ENCODE assay signal across 8 cellular contexts in the genomic region with DNA sequence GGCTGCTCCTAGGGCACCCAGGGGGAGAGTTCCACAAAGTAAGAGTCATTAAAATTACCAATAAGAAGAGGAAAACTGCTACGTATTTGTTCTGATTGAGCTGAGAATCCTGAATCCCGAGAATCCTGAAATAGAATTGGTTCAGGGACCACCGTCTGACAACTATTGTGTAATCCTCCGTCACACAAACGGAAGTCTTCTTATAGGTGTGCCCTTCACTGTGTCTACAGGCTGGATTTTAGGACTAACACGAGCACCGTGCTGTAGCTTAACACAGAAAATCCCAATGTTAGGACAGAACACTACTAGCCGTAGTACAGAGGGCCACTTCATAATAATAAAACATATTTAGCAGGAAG. TPM values are rescaled to one million over a fixed set of nuclear protein-coding genes. Genes with fewer than 3 reads are reported as not detected.
DNase-seq lines count a peak whose midpoint lies in the region; ATAC-seq lines count a peak whose summit lies in the region.

No MANE protein-coding gene starts in this region.

- no peak overlapping the region for H2BK5ac ChIP-seq in neuronal stem cell (ENCODE audit: low read length)

- ATAC-seq in CD4-positive, CD25-positive, alpha-beta regulatory T cell (ENCODE audit: low read depth in 2 of 2) = no peak
- ATAC-seq in GM18520 (IDR thresholded peaks at IDR 0.05; ENCODE audit: unreplicated experiment) = no peak

- peaks cover 31% of the 10 kb centered on the region for H3K27me3 Mint-ChIP-seq in CD4-positive, CD25-positive, alpha-beta regulatory T cell
- H3K27me3 Mint-ChIP-seq in dendritic cell treated with granulocyte-macrophage colony-stimulating factor and Interleukin-4, amounts not matched to agents 40 ng/mL and 50 ng/mL, for 4 days = peaks cover 13% of the 10 kb centered on the region

- H3K36me3 ChIP-seq in CD4-positive, CD25-positive, alpha-beta regulatory T cell (ENCODE audit: control insufficient read depth, insufficient read depth, low read length) = no peaks in the 10 kb centered on the region
- H3K36me3 ChIP-seq in Karpas-422 (ENCODE audit: insufficient read depth, low read length) (no peaks in the 10 kb centered on the region), neuronal stem cell (replicated peaks in 1 of 2; ENCODE audit: control insufficient read depth in 2 of 2, insufficient read depth in 2 of 2, low read length in 2 of 2) (no peaks in the 10 kb centered on the region)

- H3K4me3 Mint-ChIP-seq in CD4-positive, CD25-positive, alpha-beta regulatory T cell = peak overlapping the region in 3 of 4 donors; percentile 53 to 87 (median 84)
- H3K4me3 Mint-ChIP-seq in dendritic cell treated with granulocyte-macrophage colony-stimulating factor and Interleukin-4, amounts not matched to agents 40 ng/mL and 50 ng/mL, for 4 days = no peak overlapping the region

- no peaks in the 10 kb centered on the region for H3K9me2 ChIP-seq in Karpas-422 (replicated peaks; ENCODE audit: insufficient read depth, low read length)

- H3K23ac ChIP-seq in neuronal stem cell (ENCODE audit: low read depth, low read length, poor library complexity) = no peak overlapping the region

- no peaks in the 10 kb centered on the region for H3K79me2 ChIP-seq in Karpas-422 (ENCODE audit: low read length)

- no CpG with 5 or more reads among the region's 8 CpGs for WGBS in neuronal stem cell (ENCODE audit: extremely low coverage in 2 of 2, insufficient read length in 2 of 2, insufficient replicate concordance in 1 of 2), 2 donors

- peaks cover 0 to 4% of the 10 kb centered on the region in 2 experiments for H3K9me3 ChIP-seq in CD4-positive, CD25-positive, alpha-beta regulatory T cell (ENCODE audit: control insufficient read depth in 2 of 2, low read length in 2 of 2)
- no peaks in the 10 kb centered on the region for H3K9me3 ChIP-seq in Karpas-422 (ENCODE audit: low read length)
- peaks cover 0 to 2% of the 10 kb centered on the region in 2 donors for H3K9me3 ChIP-seq in neuronal stem cell (replicated peaks in 1 of 2; ENCODE audit: control insufficient read depth in 2 of 2, insufficient read depth in 1 of 2, low read depth in 1 of 2, low read length in 2 of 2)

- H3K79me1 ChIP-seq in neuronal stem cell (ENCODE audit: low read depth, low read length) = no peaks in the 10 kb centered on the region

- no peaks in the 10 kb centered on the region for H4K20me1 ChIP-seq in Karpas-422 (ENCODE audit: insufficient read depth, low read depth, low read length)

- no peak overlapping the region for H3K27ac Mint-ChIP-seq in CD4-positive, CD25-positive, alpha-beta regulatory T cell
- peak overlapping the region; percentile 91 for H3K27ac Mint-ChIP-seq in dendritic cell treated with granulocyte-macrophage colony-stimulating factor and Interleukin-4, amounts not matched to agents 40 ng/mL and 50 ng/mL, for 4 days

- H3K4ac ChIP-seq in neuronal stem cell (ENCODE audit: low read length) = no peak overlapping the region

- peaks cover 0 to 5% (median 4%) of the 10 kb centered on the region in 7 donors for H3K9me3 Mint-ChIP-seq in CD4-positive, CD25-positive, alpha-beta regulatory T cell
- peaks cover 14% of the 10 kb centered on the region for H3K9me3 Mint-ChIP-seq in dendritic cell treated with granulocyte-macrophage colony-stimulating factor and Interleukin-4, amounts not matched to agents 40 ng/mL and 50 ng/mL, for 4 days

- H3K14ac ChIP-seq in neuronal stem cell (ENCODE audit: low read length) = no peak overlapping the region

- H3K18ac ChIP-seq in neuronal stem cell (ENCODE audit: low read length) = no peak overlapping the region

- no peak overlapping the region for H2AK5ac ChIP-seq in neuronal stem cell (ENCODE audit: low read depth, low read length)

- H3K27ac ChIP-seq in CD4-positive, CD25-positive, alpha-beta regulatory T cell (ENCODE audit: insufficient read depth, low read length, poor library complexity, severe bottlenecking) = no peak overlapping the region
- H3K27ac ChIP-seq in Karpas-422 (ENCODE audit: low read length) = no peak overlapping the region
- no peak overlapping the region for H3K27ac ChIP-seq in neuronal stem cell (replicated peaks; ENCODE audit: low read length)

- intact Hi-C loops in dendritic cell treated with granulocyte-macrophage colony-stimulating factor and Interleukin-4, amounts not matched to agents 40 ng/mL and 50 ng/mL, for 4 days (cut with micrococcal nuclease) = loop anchor here (5.0 kb wide), 2 partner anchors 37 to 62 kb away; partner anchors contain the start of gene MCUR1

- peaks cover 10% of the 10 kb centered on the region for H3K4me1 ChIP-seq in CD4-positive, CD25-positive, alpha-beta regulatory T cell (ENCODE audit: control insufficient read depth, insufficient read depth, low read length, poor library complexity, severe bottlenecking)
- H3K4me1 ChIP-seq in Karpas-422 (ENCODE audit: low read length) = peaks cover 9% of the 10 kb centered on the region
- H3K4me1 ChIP-seq in neuronal stem cell (ENCODE audit: control insufficient read depth in 2 of 2, insufficient read depth in 1 of 2, low read depth in 1 of 2, low read length in 2 of 2) = peaks cover 5 to 8% of the 10 kb centered on the region in 2 donors

- H2BK12ac ChIP-seq in neuronal stem cell (ENCODE audit: low read length) = no peak overlapping the region

- peaks cover 3% of the 10 kb centered on the region for H3K36me3 Mint-ChIP-seq in CD4-positive, CD25-positive, alpha-beta regulatory T cell
- H3K36me3 Mint-ChIP-seq in dendritic cell treated with granulocyte-macrophage colony-stimulating factor and Interleukin-4, amounts not matched to agents 40 ng/mL and 50 ng/mL, for 4 days (ENCODE audit: low read depth) = no peaks in the 10 kb centered on the region

- no peak overlapping the region for H2BK120ac ChIP-seq in neuronal stem cell (ENCODE audit: low read depth, low read length)

- H3K9ac ChIP-seq in Karpas-422 (ENCODE audit: low read length) (peak overlapping the region; percentile 46; the same call in 1 of the 2 replicates), neuronal stem cell (ENCODE audit: low read depth, low read length, poor library complexity) (no peak overlapping the region)

- no peak overlapping the region for H2BK15ac ChIP-seq in neuronal stem cell (ENCODE audit: low read length)

- peaks cover 0 to 15% (median 9%) of the 10 kb centered on the region in 4 donors for H3K4me1 Mint-ChIP-seq in CD4-positive, CD25-positive, alpha-beta regulatory T cell
- peaks cover 25% of the 10 kb centered on the region for H3K4me1 Mint-ChIP-seq in dendritic cell treated with granulocyte-macrophage colony-stimulating factor and Interleukin-4, amounts not matched to agents 40 ng/mL and 50 ng/mL, for 4 days (ENCODE audit: low read depth)

- no peak for DNase-seq in CD4-positive, CD25-positive, alpha-beta regulatory T cell
- DNase-seq in Karpas-422 (peak; percentile 35), neuronal stem cell (ENCODE audit: low spot score) (no peak), amniotic stem cell (lab: John Stamatoyannopoulos, UW) (no peak), NCI-H2171 treated with DMSO at 0.1 percent for 48 hours (lab: John Stamatoyannopoulos, UW) (no peak)
- DNase-seq in activated CD4-positive, alpha-beta T cell treated with anti-CD3 and anti-CD28 coated beads for 1 hour = no peak

- H3K4me3 ChIP-seq in CD4-positive, CD25-positive, alpha-beta regulatory T cell (ENCODE audit: low read depth, low read length) = peak overlapping the region; percentile 73
- H3K4me3 ChIP-seq in Karpas-422 (ENCODE audit: low read length) (peak overlapping the region; percentile 47; the same call in 1 of the 2 replicates), neuronal stem cell (ENCODE audit: low read length in 2 of 2) (no peak overlapping the region)

- no peak overlapping the region for H4K8ac ChIP-seq in neuronal stem cell (ENCODE audit: low read depth, low read length)

- no peak overlapping the region for H4K91ac ChIP-seq in neuronal stem cell (ENCODE audit: low read depth, low read length, poor library complexity)

- H3K4me2 ChIP-seq in Karpas-422 (ENCODE audit: low read depth, low read length, poor library complexity, severe bottlenecking) (peak overlapping the region; percentile 62), neuronal stem cell (ENCODE audit: insufficient read depth, low read length, poor library complexity, severe bottlenecking) (peak overlapping the region; percentile 75)

- no peaks in the 10 kb centered on the region for H3K27me3 ChIP-seq in CD4-positive, CD25-positive, alpha-beta regulatory T cell (ENCODE audit: control insufficient read depth, insufficient read depth, low read length)
- H3K27me3 ChIP-seq in Karpas-422 (ENCODE audit: low read length) (no peaks in the 10 kb centered on the region), neuronal stem cell (ENCODE audit: control insufficient read depth in 3 of 3, insufficient read depth in 3 of 3, low read depth in 1 of 3, low read length in 3 of 3) (peaks cover 0 to 12% (median 0%) of the 10 kb centered on the region in 3 experiments)

- H2AFZ ChIP-seq in Karpas-422 (ENCODE audit: low read length) (peak overlapping the region; percentile 85; the same call in 1 of the 2 replicates), neuronal stem cell (ENCODE audit: low read length) (no peak overlapping the region)

RNA-seq across cellular contexts. Expression of gene RNF182, which starts 50.6 kb away (rescaled TPM):
- not detected for total RNA-seq in CD4-positive, CD25-positive, alpha-beta regulatory T cell
- not detected for polyA plus RNA-seq in CD4-positive, CD25-positive, alpha-beta regulatory T cell
- not detected in 2 replicates for total RNA-seq in Karpas-422 (2014; rRNA removed; shearing (Covaris generic); ENCODE audit: low replicate concordance)
- polyA plus RNA-seq in neuronal stem cell (2013, experiment 1 of 2) = 1.4 TPM
- polyA plus RNA-seq in neuronal stem cell (2013, experiment 2 of 2) = 1.7 TPM

RNA-seq across cellular contexts. Expression of gene MCUR1, which starts 59.8 kb away (rescaled TPM):
- total RNA-seq in CD4-positive, CD25-positive, alpha-beta regulatory T cell = 9.8 TPM
- polyA plus RNA-seq in CD4-positive, CD25-positive, alpha-beta regulatory T cell = 1 to 10 TPM; 4.7 to 9.7 (median 7.4) TPM
- total RNA-seq in Karpas-422 (2014; rRNA removed; shearing (Covaris generic); ENCODE audit: low replicate concordance) = 17.9 and 30.8 TPM in 2 replicates
- polyA plus RNA-seq in neuronal stem cell (2013, experiment 1 of 2) = 17.4 TPM
- polyA plus RNA-seq in neuronal stem cell (2013, experiment 2 of 2) = 17.8 TPM

Comparison
In these comparisons a context has a peak if more than half of its experiments do, and no peak if none do; other contexts are left out.
1. H3K4me3 ChIP-seq: peak in CD4-positive, CD25-positive, alpha-beta regulatory T cell (single experiment) and Karpas-422 (single experiment); none in neuronal stem cell (0 of 2).